Comparison of ENCODE assay signal across 11 cellular contexts in the genomic region with DNA sequence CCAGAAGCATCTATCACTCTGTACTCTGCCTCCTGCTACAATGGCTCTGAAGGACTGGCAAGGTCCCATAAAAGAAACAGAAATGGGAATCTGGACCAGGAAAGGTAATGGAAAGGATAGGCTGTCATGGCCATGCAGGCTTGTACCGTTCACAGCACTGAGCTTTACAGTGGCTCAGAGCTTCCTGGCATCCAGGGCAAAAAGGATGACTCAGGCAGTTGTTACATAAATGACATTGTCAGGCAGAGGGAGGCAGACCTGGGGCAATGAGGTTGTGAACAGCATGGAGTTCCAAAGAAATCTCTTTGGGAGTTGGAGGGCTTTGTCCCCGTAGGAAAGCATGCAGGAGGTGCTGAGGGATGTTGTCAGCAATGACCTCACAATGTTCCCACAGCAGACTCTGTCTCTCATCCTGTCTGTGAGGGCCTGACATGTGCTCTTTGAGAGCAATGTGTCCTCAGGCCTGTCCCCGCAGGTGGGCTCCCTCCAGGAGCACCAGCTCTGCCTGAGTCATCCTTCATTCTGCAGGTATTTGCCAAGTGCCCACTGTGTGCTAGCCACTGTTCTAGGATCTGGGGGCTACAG. TPM values are rescaled to one million over a fixed set of nuclear protein-coding genes. Genes with fewer than 3 reads are reported as not detected.
A peak's percentile ranks its signal among the peaks of the same experiment; 100 is the strongest.
DNase-seq lines count a peak whose midpoint lies in the region; ATAC-seq, FAIRE-seq and TF ChIP-seq lines count a peak whose summit lies in the region.
"Had no signal": no experiment of that assay in that cellular context is flagged by ENCODE, and none has a peak within 500 bp of the region (broad histone marks: within the 10 kb centered on the region; RNA-seq: fewer than 3 reads in every experiment).

No MANE protein-coding gene starts in this region.

- POLR2A ChIA-PET in HEK293 (lab: Yijun Ruan, JAX): no interaction called here
- POLR2A ChIA-PET in HepG2 (lab: Yijun Ruan, JAX): no interaction called here

- H3K27me3 Mint-ChIP-seq in CD14-positive monocyte (ENCODE audit: low read depth in 3 of 3): peaks cover 0 to 2% (median 0%) of the 10 kb centered on the region in 3 donors

- no peaks in the 10 kb centered on the region for H3K4me1 ChIP-seq in HEK293 (ENCODE audit: control insufficient read depth, insufficient read depth, low read length)
- H3K4me1 ChIP-seq in HepG2 (ENCODE audit: insufficient read depth, low read length): no peaks in the 10 kb centered on the region

- intact Hi-C loops in CD14-positive monocyte (cut with micrococcal nuclease): no loop called here
- intact Hi-C loops in HepG2 (cut with micrococcal nuclease; ENCODE audit: unreplicated experiment): no loop called here

- BruUV-seq in HepG2 (replicated peaks; lab: Mats Ljungman, UMichigan): no TSS peak

- CTCF ChIA-PET in HEK293 (lab: Yijun Ruan, JAX): interaction anchor here (0.7 to 1.4 kb wide), 3 partner anchors 17 to 32 kb away, joined by 3 to 4 read pairs (median 4); no protein-coding TSS in a partner anchor
- CTCF ChIA-PET in HepG2 (lab: Yijun Ruan, JAX; ENCODE audit: low intra/inter-chr PET ratio, low total read pairs): no interaction called here

- peaks cover 0 to 90% of the 10 kb centered on the region in 2 experiments; a peak in 1 of 3 replicates for H3K36me3 ChIP-seq in HEK293 (ENCODE audit: control insufficient read depth in 2 of 2, insufficient read depth in 1 of 2, low read length in 2 of 2)
- peaks cover 35 to 93% of the 10 kb centered on the region in 2 experiments for H3K36me3 ChIP-seq in HepG2 (replicated peaks in 1 of 2; ENCODE audit: control insufficient read depth in 1 of 2, insufficient read depth in 2 of 2, low read length in 2 of 2)

- H3K4me3 ChIP-seq in HEK293 (ENCODE audit: low read depth, low read length) (no peak overlapping the region), HepG2 (replicated peaks in 1 of 3; ENCODE audit: insufficient read depth in 1 of 3, low read depth in 2 of 3, low read length in 3 of 3) (no peak overlapping the region)
- H3K4me3 ChIP-seq: PC-9 had no signal

- peaks cover 2% of the 10 kb centered on the region for H3K4me1 Mint-ChIP-seq in CD14-positive monocyte

- no peak overlapping the region for H3K4me2 ChIP-seq in HepG2 (ENCODE audit: low read depth, low read length)
- H3K4me2 ChIP-seq: PC-9 had no signal

- DNase-seq in CD14-positive monocyte (ENCODE audit: low spot score): no peak
- peak; percentile 43 for DNase-seq in astrocyte of the hippocampus (ENCODE audit: low read depth, low spot score)
- no peak for DNase-seq in HepG2 (ENCODE audit: low spot score)
- DNase-seq in UCSD-AML1 (lab: John Stamatoyannopoulos, UW; ENCODE audit: unreplicated experiment): no peak
- no peak for DNase-seq in middle frontal gyrus (ENCODE audit: extremely low spot score, low spot score)
- no peak for DNase-seq in activated T-cell treated with anti-CD3 and anti-CD28 coated beads for 4 hours
- DNase-seq: KG1, PC-9 had no signal

- ATAC-seq in HepG2 (no peak), HG03439 (IDR thresholded peaks at IDR 0.05; ENCODE audit: unreplicated experiment) (no peak)

- in situ Hi-C loops in HepG2 (cut with HindIII; ENCODE audit: extremely low pct_ligation_motif_present, low pct_unique_long_range_greater_than_20kb): no loop called here

- TF ChIP-seq EP300 in HepG2 (IDR thresholded peaks at IDR 0.05; ENCODE audit: low read depth in 2 of 2, low read length in 2 of 2) (no peak), HepG2 (CRISPR knock-in tag; IDR thresholded peaks at IDR 0.05; ENCODE audit: borderline replicate concordance) (no peak)

- no peaks in the 10 kb centered on the region for H3K27me3 ChIP-seq in HepG2 (ENCODE audit: control insufficient read depth in 1 of 2, insufficient read depth in 2 of 2, low read length in 2 of 2)

- H3K79me2 ChIP-seq in HepG2 (ENCODE audit: insufficient read depth, low read length): no peaks in the 10 kb centered on the region

- 63% methylated on average over 2 of the region's 3 CpGs for WGBS in HepG2 (ENCODE audit: low lambda C conversion rate)

- peaks cover 90 to 100% of the 10 kb centered on the region in 2 donors for H3K36me3 Mint-ChIP-seq in CD14-positive monocyte

- H3K9ac ChIP-seq in HepG2 (ENCODE audit: insufficient read depth, low read depth, low read length): no peak overlapping the region

- H4K20me1 ChIP-seq in HepG2 (ENCODE audit: insufficient read depth, low read length): no peaks in the 10 kb centered on the region

- H2AFZ ChIP-seq in HepG2 (ENCODE audit: low read length): no peak overlapping the region
- H2AFZ ChIP-seq: PC-9 had no signal

- no peak overlapping the region for H3K4me3 Mint-ChIP-seq in CD14-positive monocyte

- TF ChIP-seq RAD21 in HepG2 (CRISPR knock-in tag; IDR thresholded peaks at IDR 0.05): no peak

- peaks cover 0 to 2% (median 0%) of the 10 kb centered on the region in 7 donors for H3K9me3 Mint-ChIP-seq in CD14-positive monocyte

- FAIRE-seq in HepG2 (lab: Jason Lieb, UNC): no peak
- FAIRE-seq: islet of Langerhans had no signal

- TF ChIP-seq CTCF in CD14-positive monocyte (IDR thresholded peaks at IDR 0.05): no peak
- no peak for TF ChIP-seq CTCF in HEK293 (tag by site-specific recombination; IDR thresholded peaks at IDR 0.05)
- no peak for TF ChIP-seq CTCF in HepG2 (CRISPR knock-in tag; IDR thresholded peaks at IDR 0.05)

- no peak for TF ChIP-seq POLR2A in HepG2 (IDR thresholded peaks at IDR 0.05; ENCODE audit: insufficient read depth in 1 of 2, low read depth in 2 of 2, low read length in 2 of 2)

- peak overlapping the region in 5 of 7 donors; percentile 25 to 66 (median 41) for H3K27ac Mint-ChIP-seq in CD14-positive monocyte

- H3K9me3 ChIP-seq in HEK293 (ENCODE audit: control insufficient read depth, insufficient read depth, low read depth, low read length): no peaks in the 10 kb centered on the region
- H3K9me3 ChIP-seq in HepG2 (ENCODE audit: low read length): no peaks in the 10 kb centered on the region

- H3K27ac ChIP-seq in HEK293 (ENCODE audit: extremely low read depth, low read depth, low read length): no peak overlapping the region
- no peak overlapping the region for H3K27ac ChIP-seq in HepG2 (ENCODE audit: extremely low read length, insufficient read depth, low read length)
- H3K27ac ChIP-seq: PC-9 had no signal

TF ChIP-seq in HEK293, 187 proteins besides CTCF, POLR2A, EP300 and RAD21 (continues in another document):
- TF ChIP-seq GLIS1 (tag by site-specific recombination; IDR thresholded peaks at IDR 0.05): peak; percentile 32; the same call in 1 of the 2 replicates

TF ChIP-seq in HepG2, 621 proteins besides CTCF, POLR2A, EP300 and RAD21:
- TF ChIP-seq RBM22 (optimal IDR thresholded peaks at IDR 0.05; ENCODE audit: low read length) (peak; percentile 4), FOSL2 (CRISPR knock-in tag; IDR thresholded peaks at IDR 0.05) (0 out of 2 replicates have a peak, but pooled peaks have one; percentile 18), ZNF709 (CRISPR knock-in tag; IDR thresholded peaks at IDR 0.05) (no peak)

RNA-seq across cellular contexts. Expression of a gene that starts 25.9 kb away (rescaled TPM):
- polyA plus RNA-seq in CD14-positive monocyte (under 1 TPM; 0.18 to 0.53 TPM), HepG2 (2011; rRNA removed) (2.8 and 3.1 TPM in 2 replicates)
- total RNA-seq in HepG2 (2016; rRNA removed; fragmentation: Illumina TruSeq; extraction: Trizol): not detected in 2 replicates
- total RNA-seq in HepG2 (2016; cell fraction: cytosol; rRNA removed; fragmentation: Illumina TruSeq; extraction: Trizol; ENCODE audit: low read depth): not detected in 2 replicates
- 0.19 TPM in 1 of 2 replicates, not detected in the other for total RNA-seq in HepG2 (2016; cell fraction: insoluble cytoplasmic fraction; rRNA removed; fragmentation: Illumina TruSeq; extraction: Trizol)
- not detected in 2 replicates for total RNA-seq in HepG2 (2016; cell fraction: membrane; rRNA removed; fragmentation: Illumina TruSeq; extraction: Trizol)
- total RNA-seq in HepG2 (2016; cell fraction: nucleus; rRNA removed; fragmentation: Illumina TruSeq; extraction: Trizol): 0.81 TPM in 1 of 2 replicates, not detected in the other
- polyA plus RNA-seq in HepG2 (2011; cell fraction: cytosol; rRNA removed): 0.74 and 0.82 TPM in 2 replicates
- 12.4 and 12.9 TPM in 2 replicates for polyA plus RNA-seq in HepG2 (2011; cell fraction: nucleus; rRNA removed)
- 1.1 and 1.3 TPM in 2 replicates for polyA plus RNA-seq in HepG2 (2012)
- not detected in 2 replicates for polyA plus RNA-seq in HepG2 (2016; cell fraction: cytosol; fragmentation: Illumina TruSeq; extraction: Trizol; ENCODE audit: low read depth)
- not detected in 2 replicates for polyA plus RNA-seq in HepG2 (2016; cell fraction: insoluble cytoplasmic fraction; fragmentation: Illumina TruSeq; extraction: Trizol; ENCODE audit: low read depth)
- not detected in 2 replicates for polyA plus RNA-seq in HepG2 (2016; cell fraction: membrane; fragmentation: Illumina TruSeq; extraction: Trizol; ENCODE audit: low read depth)
- polyA plus RNA-seq in HepG2 (2016; cell fraction: nucleus; fragmentation: Illumina TruSeq; extraction: Trizol; ENCODE audit: insufficient read depth, low read depth): not detected in 2 replicates
- 1.6 and 410 TPM in 2 replicates for polyA minus RNA-seq in HepG2 (2011; rRNA and poly(A)+ RNA removed; ENCODE audit: low replicate concordance)
- 0.62 and 1.1 TPM in 2 replicates for polyA minus RNA-seq in HepG2 (2011; cell fraction: cytosol; rRNA and poly(A)+ RNA removed)
- polyA minus RNA-seq in HepG2 (2011; cell fraction: nucleus; rRNA and poly(A)+ RNA removed): 2.2 and 3.6 TPM in 2 replicates

RNA-seq across cellular contexts. Expression of a gene that starts 52.1 kb away (rescaled TPM):
- polyA plus RNA-seq in CD14-positive monocyte (10 to 100 TPM; 48.7 to 79.0 TPM), HepG2 (2011; rRNA removed) (43.2 and 64.0 TPM in 2 replicates)
- total RNA-seq in HepG2 (2016; rRNA removed; fragmentation: Illumina TruSeq; extraction: Trizol): 55.2 and 55.5 TPM in 2 replicates
- 21.9 TPM in 2 replicates for total RNA-seq in HepG2 (2016; cell fraction: cytosol; rRNA removed; fragmentation: Illumina TruSeq; extraction: Trizol; ENCODE audit: low read depth)
- total RNA-seq in HepG2 (2016; cell fraction: insoluble cytoplasmic fraction; rRNA removed; fragmentation: Illumina TruSeq; extraction: Trizol): 49.1 and 52.3 TPM in 2 replicates
- 15.6 and 18.1 TPM in 2 replicates for total RNA-seq in HepG2 (2016; cell fraction: membrane; rRNA removed; fragmentation: Illumina TruSeq; extraction: Trizol)
- total RNA-seq in HepG2 (2016; cell fraction: nucleus; rRNA removed; fragmentation: Illumina TruSeq; extraction: Trizol): 76.5 and 77.3 TPM in 2 replicates
- polyA plus RNA-seq in HepG2 (2011; cell fraction: cytosol; rRNA removed): 27.5 and 37.2 TPM in 2 replicates
- 341 and 362 TPM in 2 replicates for polyA plus RNA-seq in HepG2 (2011; cell fraction: nucleus; rRNA removed)
- polyA plus RNA-seq in HepG2 (2012): 33.2 and 39.7 TPM in 2 replicates
- 2.2 and 3.2 TPM in 2 replicates for polyA plus RNA-seq in HepG2 (2016; cell fraction: cytosol; fragmentation: Illumina TruSeq; extraction: Trizol; ENCODE audit: low read depth)
- 40.0 and 49.8 TPM in 2 replicates for polyA plus RNA-seq in HepG2 (2016; cell fraction: insoluble cytoplasmic fraction; fragmentation: Illumina TruSeq; extraction: Trizol; ENCODE audit: low read depth)
- polyA plus RNA-seq in HepG2 (2016; cell fraction: membrane; fragmentation: Illumina TruSeq; extraction: Trizol; ENCODE audit: low read depth): 5.5 and 6.6 TPM in 2 replicates
- 163 and 180 TPM in 2 replicates for polyA plus RNA-seq in HepG2 (2016; cell fraction: nucleus; fragmentation: Illumina TruSeq; extraction: Trizol; ENCODE audit: insufficient read depth, low read depth)
- polyA minus RNA-seq in HepG2 (2011; rRNA and poly(A)+ RNA removed; ENCODE audit: low replicate concordance): 42.6 and 95.7 TPM in 2 replicates
- 32.2 and 38.2 TPM in 2 replicates for polyA minus RNA-seq in HepG2 (2011; cell fraction: cytosol; rRNA and poly(A)+ RNA removed)
- 73.1 and 90.3 TPM in 2 replicates for polyA minus RNA-seq in HepG2 (2011; cell fraction: nucleus; rRNA and poly(A)+ RNA removed)
